Comparison of ENCODE assay signal across 10 cellular contexts in genomic region chr2:166625670-166626069, GRCh38.
"Had no signal": no experiment of that assay in that cellular context is flagged by ENCODE, and none has a peak within 500 bp of the region (broad histone marks: within the 10 kb centered on the region; RNA-seq: fewer than 3 reads in every experiment).

No MANE protein-coding gene starts in this region.

- H3K36me3 ChIP-seq: HAP-1 had no signal

- FAIRE-seq: HepG2, K562 had no signal

- H3K9me3 Mint-ChIP-seq: HFFc6 had no signal

- H3K9me3 ChIP-seq: HAP-1 had no signal

- H3K27ac ChIP-seq: GM23248, HL-60 had no signal

- H3K4me1 ChIP-seq: HAP-1 had no signal

- H3K4me3 ChIP-seq: GM23248, HAP-1, K562 had no signal

- H2AFZ ChIP-seq: GM23248 had no signal

- DNase-seq: GM23248, GOT3, H7, HFFc6, KG1 had no signal

- H3K4me3 Mint-ChIP-seq: HFFc6 had no signal

- ATAC-seq: HCT116, HepG2, K562 had no signal

- H3K27ac Mint-ChIP-seq: HFFc6 had no signal

- H3K9ac ChIP-seq: GM23248 had no signal
